1 cellular context compared by ENCODE assay signal in genomic region chr1:25803368-25803767, GRCh38.
TF ChIP-seq lines count a peak whose summit lies in the region.

No MANE protein-coding gene starts in this region.

TF ChIP-seq in GM12878, 131 proteins besides CTCF, POLR2A, EP300 and RAD21:
- no peak for TF ChIP-seq CEBPB (IDR thresholded peaks at IDR 0.05; ENCODE audit: borderline replicate concordance in 1 of 2, low read depth in 2 of 2, low read length in 2 of 2)
